ENCODE assay signal across 9 cellular contexts in the genomic region with DNA sequence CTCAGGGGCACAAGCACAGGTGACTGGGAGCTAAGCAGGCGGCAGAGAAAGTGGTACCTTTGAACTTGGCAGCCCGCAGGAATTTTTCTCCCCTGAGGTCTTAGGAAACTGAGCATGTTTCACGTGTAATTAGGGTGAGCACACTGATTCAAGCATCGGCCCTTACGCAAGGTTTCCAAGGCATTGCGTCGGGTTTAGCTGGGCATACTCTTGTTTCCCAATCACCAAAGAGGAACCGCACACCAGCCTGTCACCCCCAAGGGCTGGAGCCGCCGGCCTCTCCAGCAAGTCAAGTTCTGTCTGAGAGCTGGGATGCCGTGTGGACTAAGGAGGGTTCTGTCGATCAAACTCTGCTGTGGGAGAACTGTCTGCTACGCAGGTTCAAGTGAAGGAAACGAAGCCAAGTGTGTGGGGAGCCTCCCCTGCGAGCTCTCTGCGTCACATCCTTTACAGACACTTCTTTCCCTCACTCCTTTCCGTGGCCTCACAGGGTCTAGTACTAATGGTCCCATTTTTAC. TPM values are rescaled to one million over a fixed set of nuclear protein-coding genes. Genes with fewer than 3 reads are reported as not detected.
DNase-seq lines count a peak whose midpoint lies in the region; ATAC-seq and TF ChIP-seq lines count a peak whose summit lies in the region.
"Had no signal": no experiment of that assay in that cellular context is flagged by ENCODE, and none has a peak within 500 bp of the region (broad histone marks: within the 10 kb centered on the region; RNA-seq: fewer than 3 reads in every experiment).

No MANE protein-coding gene starts in this region.

- no peaks in the 10 kb centered on the region for H3K27me3 Mint-ChIP-seq in type B pancreatic cell

- BruUV-seq in PC-9 (replicated peaks; lab: Mats Ljungman, UMichigan) = no TSS peak

- no peaks in the 10 kb centered on the region for H3K9me2 ChIP-seq in PC-9 (ENCODE audit: insufficient read depth)

- H3K27me3 ChIP-seq in PC-9 (ENCODE audit: insufficient read depth, low read depth) = no peaks in the 10 kb centered on the region

- H3K4me1 ChIP-seq in PC-9 (replicated peaks; ENCODE audit: insufficient read depth) (peaks cover 44% of the 10 kb centered on the region), mucosa of descending colon (ENCODE audit: low read depth) (no peaks in the 10 kb centered on the region)

- H3K36me3 Mint-ChIP-seq in type B pancreatic cell = peaks cover 38% of the 10 kb centered on the region

- CTCF ChIA-PET in PC-9 (lab: Charles Lee) = no interaction called here

- H3K9me3 Mint-ChIP-seq in type B pancreatic cell = no peaks in the 10 kb centered on the region

- DNase-seq in PC-9 (peak; percentile 57 to 99), epithelial cell of proximal tubule (ENCODE audit: low read depth) (peak; percentile 90), mucosa of descending colon (peak in 1 of 3 donors; percentile 67), type B pancreatic cell (ENCODE audit: extremely low spot score, unreplicated experiment) (no peak), 8988T (no peak)
- no peak for DNase-seq in activated CD8-positive, alpha-beta memory T cell treated with anti-CD3 and anti-CD28 coated beads, Interleukin-2, amount 50 U/mL, for 4 hours
- DNase-seq: NCI-H1694 treated with DMSO at 0.1 percent for 48 hours had no signal

- H2AFZ ChIP-seq in PC-9 = no peak overlapping the region

- peaks cover 24% of the 10 kb centered on the region for H3K4me1 Mint-ChIP-seq in type B pancreatic cell (ENCODE audit: unreplicated experiment)

- intact Hi-C loops in PC-9 (cut with micrococcal nuclease; ENCODE audit: unreplicated experiment) = no loop called here
- intact Hi-C loops in mucosa of descending colon (cut with DNase I, micrococcal nuclease) = no loop called here

- peaks cover 25% of the 10 kb centered on the region; the same call in 1 of the 2 replicates for H3K36me3 ChIP-seq in PC-9 (ENCODE audit: low read depth)
- no peaks in the 10 kb centered on the region for H3K36me3 ChIP-seq in mucosa of descending colon (ENCODE audit: low read depth)

- peak overlapping the region; percentile 25; the same call in 1 of the 2 replicates for H3K4me3 ChIP-seq in PC-9
- no peak overlapping the region for H3K4me3 ChIP-seq in epithelial cell of proximal tubule (ENCODE audit: low read depth, low read length)
- no peak overlapping the region for H3K4me3 ChIP-seq in mucosa of descending colon

- H3K9me3 ChIP-seq in PC-9 (ENCODE audit: insufficient read depth, low read depth) (no peaks in the 10 kb centered on the region), mucosa of descending colon (no peaks in the 10 kb centered on the region)

- no peaks in the 10 kb centered on the region for H4K20me1 ChIP-seq in PC-9 (ENCODE audit: insufficient read depth)

- peaks cover 23% of the 10 kb centered on the region for H3F3A ChIP-seq in PC-9 (ENCODE audit: insufficient read depth, low read depth)

- H3K4me2 ChIP-seq in PC-9 = peak overlapping the region; percentile 74

- peak overlapping the region; percentile 98 for H3K27ac ChIP-seq in PC-9

- POLR2A ChIA-PET in PC-9 (lab: Charles Lee; ENCODE audit: unreplicated experiment) = no interaction called here

- no peak overlapping the region for H3K4me3 Mint-ChIP-seq in type B pancreatic cell

- no peak for TF ChIP-seq CTCF in PC-9 (conservative IDR thresholded peaks at IDR 0.05)
- no peak for TF ChIP-seq CTCF in epithelial cell of proximal tubule (conservative IDR thresholded peaks at IDR 0.05; ENCODE audit: low read depth, low read length)
- TF ChIP-seq CTCF in mucosa of descending colon (IDR thresholded peaks at IDR 0.05) = no peak
- no peak for TF ChIP-seq CTCF in type B pancreatic cell (conservative IDR thresholded peaks at IDR 0.05)

- peak overlapping the region; percentile 51 for H3K27ac Mint-ChIP-seq in type B pancreatic cell

- ATAC-seq in mucosa of descending colon = peak; percentile 41
- no peak for ATAC-seq in GM21619 (IDR thresholded peaks at IDR 0.05; ENCODE audit: unreplicated experiment)
- no peak for ATAC-seq in HG02885 (IDR thresholded peaks at IDR 0.05; ENCODE audit: poor library complexity, unreplicated experiment)

- peaks cover 45% of the 10 kb centered on the region for H3K79me2 ChIP-seq in PC-9 (ENCODE audit: low read depth)

RNA-seq across cellular contexts. Expression of gene ERGIC1, which starts 53.0 kb away (rescaled TPM):
- total RNA-seq in PC-9 (2021) (106 and 159 TPM in 2 replicates), epithelial cell of proximal tubule (99.1 and 155 TPM in 2 replicates), mucosa of descending colon (100 to 1,000 TPM; 153 to 222 (median 199) TPM), type B pancreatic cell (ENCODE audit: low replicate concordance) (85.2 and 105 TPM in 2 replicates)

Comparison
In these comparisons a context has a peak if more than half of its experiments do, and no peak if none do; other contexts are left out.
1. DNase-seq: peak in PC-9 (2 of 2) and epithelial cell of proximal tubule (single experiment); none in type B pancreatic cell (single experiment), 8988T (single experiment) and activated CD8-positive, alpha-beta memory T cell treated with anti-CD3 and anti-CD28 coated beads, Interleukin-2, amount 50 U/mL, for 4 hours (single experiment).